10 cellular contexts compared by ENCODE assay signal in genomic region chr2:43855292-43855691, GRCh38. TPM values are rescaled to one million over a fixed set of nuclear protein-coding genes. Genes with fewer than 3 reads are reported as not detected.
"Had no signal": no experiment of that assay in that cellular context is flagged by ENCODE, and none has a peak within 500 bp of the region (broad histone marks: within the 10 kb centered on the region; RNA-seq: fewer than 3 reads in every experiment).

No MANE protein-coding gene starts in this region.

- H3K27ac ChIP-seq: HL-60 had no signal

- H3K9me3 Mint-ChIP-seq: IgD-negative memory B cell had no signal

- H3K4me3 Mint-ChIP-seq: IgD-negative memory B cell had no signal

- H3K4me3 ChIP-seq: K562 had no signal

- DNase-seq: IMR-90, KBM-7, KG1 had no signal

- H3K4me1 Mint-ChIP-seq: IgD-negative memory B cell had no signal

- FAIRE-seq: HepG2, HTR-8/SVneo, K562 had no signal

- ATAC-seq: HepG2, K562 had no signal

- H3K27ac Mint-ChIP-seq: IgD-negative memory B cell had no signal

- H3K36me3 Mint-ChIP-seq: IgD-negative memory B cell had no signal

RNA-seq across cellular contexts. Expression of gene ABCG8, which starts 16.5 kb away (rescaled TPM):
- total RNA-seq: HT-29, HT1080, IMR-90, K562 had no signal
- polyA plus RNA-seq: IgD-negative memory B cell, IMR-90, K562 had no signal

RNA-seq across cellular contexts. Expression of gene ABCG5, which starts 16.7 kb away (rescaled TPM):
- total RNA-seq: HT-29, HT1080, IMR-90, K562 had no signal
- polyA plus RNA-seq: IgD-negative memory B cell, IMR-90 had no signal
